ENCODE assay signal across 18 cellular contexts in genomic region chr11:68664906-68665305, GRCh38. TPM values are rescaled to one million over a fixed set of nuclear protein-coding genes. Genes with fewer than 3 reads are reported as not detected.
DNase-seq lines count a peak whose midpoint lies in the region; ATAC-seq, FAIRE-seq and TF ChIP-seq lines count a peak whose summit lies in the region.
"Had no signal": no experiment of that assay in that cellular context is flagged by ENCODE, and none has a peak within 500 bp of the region (broad histone marks: within the 10 kb centered on the region; RNA-seq: fewer than 3 reads in every experiment).

No MANE protein-coding gene starts in this region.

- TF ChIP-seq CTCF in chondrocyte (IDR thresholded peaks at IDR 0.05) (no peak), osteoblast (IDR thresholded peaks at IDR 0.05; ENCODE audit: extremely low read depth, low read depth, low read length) (no peak), upper lobe of right lung (IDR thresholded peaks at IDR 0.05) (no peak)

- H3K27me3 Mint-ChIP-seq in activated naive CD8-positive, alpha-beta T cell treated with anti-CD3 and anti-CD28 coated beads, Interleukin-2, amount 50 U/mL, for 24 hours: no peaks in the 10 kb centered on the region
- H3K27me3 Mint-ChIP-seq in activated naive CD8-positive, alpha-beta T cell treated with anti-CD3 and anti-CD28 coated beads for 36 hours: peaks cover 18% of the 10 kb centered on the region
- peaks cover 54% of the 10 kb centered on the region for H3K27me3 Mint-ChIP-seq in chondrocyte (ENCODE audit: low read depth)
- H3K27me3 Mint-ChIP-seq: CD4-positive, alpha-beta T cell had no signal

- no peaks in the 10 kb centered on the region for H3K36me3 ChIP-seq in osteoblast (ENCODE audit: insufficient read depth, low read length)
- no peaks in the 10 kb centered on the region for H3K36me3 ChIP-seq in upper lobe of right lung

- no peaks in the 10 kb centered on the region for H3K79me2 ChIP-seq in osteoblast (ENCODE audit: insufficient read depth, low read length)

- H3K27ac ChIP-seq in osteoblast (ENCODE audit: low read depth, low read length) (no peak overlapping the region), upper lobe of right lung (no peak overlapping the region)
- H3K27ac ChIP-seq: 22Rv1 had no signal

- peak; percentile 16 for ATAC-seq in activated naive CD8-positive, alpha-beta T cell treated with anti-CD3 and anti-CD28 coated beads, Interleukin-2, amount 50 U/mL, for 24 hours
- no peak for ATAC-seq in upper lobe of right lung
- ATAC-seq: GM23338 had no signal

- no peaks in the 10 kb centered on the region for H3K4me1 Mint-ChIP-seq in activated naive CD8-positive, alpha-beta T cell treated with anti-CD3 and anti-CD28 coated beads, Interleukin-2, amount 50 U/mL, for 24 hours
- no peaks in the 10 kb centered on the region for H3K4me1 Mint-ChIP-seq in activated naive CD8-positive, alpha-beta T cell treated with anti-CD3 and anti-CD28 coated beads for 36 hours
- H3K4me1 Mint-ChIP-seq in chondrocyte (ENCODE audit: low read depth): no peaks in the 10 kb centered on the region

- H3K9me3 ChIP-seq in osteoblast (ENCODE audit: low read depth, low read length) (no peaks in the 10 kb centered on the region), upper lobe of right lung (no peaks in the 10 kb centered on the region)

- no peaks in the 10 kb centered on the region for H3K9me3 Mint-ChIP-seq in activated naive CD8-positive, alpha-beta T cell treated with anti-CD3 and anti-CD28 coated beads, Interleukin-2, amount 50 U/mL, for 24 hours
- no peaks in the 10 kb centered on the region for H3K9me3 Mint-ChIP-seq in activated naive CD8-positive, alpha-beta T cell treated with anti-CD3 and anti-CD28 coated beads for 36 hours
- H3K9me3 Mint-ChIP-seq in chondrocyte (ENCODE audit: low read depth): no peaks in the 10 kb centered on the region
- H3K9me3 Mint-ChIP-seq: CD4-positive, alpha-beta T cell had no signal

- H2AFZ ChIP-seq in osteoblast (ENCODE audit: low read length): no peak overlapping the region
- H2AFZ ChIP-seq: GM23338 had no signal

- no peak overlapping the region for H3K4me3 Mint-ChIP-seq in activated naive CD8-positive, alpha-beta T cell treated with anti-CD3 and anti-CD28 coated beads, Interleukin-2, amount 50 U/mL, for 24 hours
- no peak overlapping the region for H3K4me3 Mint-ChIP-seq in activated naive CD8-positive, alpha-beta T cell treated with anti-CD3 and anti-CD28 coated beads for 36 hours
- no peak overlapping the region for H3K4me3 Mint-ChIP-seq in chondrocyte (ENCODE audit: unreplicated experiment)
- H3K4me3 Mint-ChIP-seq: CD4-positive, alpha-beta T cell; GM23338; H9 had no signal

- H4K20me1 ChIP-seq in osteoblast (ENCODE audit: insufficient read depth, low read length): peaks cover 7% of the 10 kb centered on the region

- H3K4me2 ChIP-seq in osteoblast (ENCODE audit: insufficient read depth, low read length): no peak overlapping the region
- H3K4me2 ChIP-seq: GM23338 had no signal

- H3K4me3 ChIP-seq in osteoblast (ENCODE audit: insufficient read depth, low read length) (no peak overlapping the region), upper lobe of right lung (no peak overlapping the region)
- H3K4me3 ChIP-seq: GM23338 had no signal

- H3K4me1 ChIP-seq in osteoblast (ENCODE audit: insufficient read depth, low read length) (no peaks in the 10 kb centered on the region), upper lobe of right lung (no peaks in the 10 kb centered on the region)

- no peaks in the 10 kb centered on the region for H3K36me3 Mint-ChIP-seq in activated naive CD8-positive, alpha-beta T cell treated with anti-CD3 and anti-CD28 coated beads, Interleukin-2, amount 50 U/mL, for 24 hours (ENCODE audit: low read depth)
- H3K36me3 Mint-ChIP-seq in activated naive CD8-positive, alpha-beta T cell treated with anti-CD3 and anti-CD28 coated beads for 36 hours: no peaks in the 10 kb centered on the region
- H3K36me3 Mint-ChIP-seq in chondrocyte (ENCODE audit: low read depth): peaks cover 4% of the 10 kb centered on the region

- DNase-seq in activated naive CD8-positive, alpha-beta T cell treated with anti-CD3 and anti-CD28 coated beads, Interleukin-2, amount 50 U/mL, for 24 hours: no peak
- no peak for DNase-seq in activated naive CD8-positive, alpha-beta T cell treated with anti-CD3 and anti-CD28 coated beads for 36 hours
- DNase-seq in chondrocyte (ENCODE audit: low spot score) (peak; percentile 58), osteoblast (ENCODE audit: insufficient read length, low spot score, missing footprints) (peak; percentile 66), upper lobe of right lung (peak; percentile 54), NCI-H1417 treated with DMSO at 0.1 percent for 48 hours (lab: John Stamatoyannopoulos, UW) (no peak), RCC 7860 (ENCODE audit: low spot score) (no peak), nucleus accumbens (lab: John Stamatoyannopoulos, UW) (no peak)
- DNase-seq: C1 segment of cervical spinal cord; Calu3; CD4-positive, alpha-beta T cell; DMS 273 treated with DMSO at 0.1 percent for 48 hours; H9; IMR-90 had no signal

- FAIRE-seq in RCC 7860 (lab: Jason Lieb, UNC): no peak
- FAIRE-seq: GM18507 had no signal

- intact Hi-C loops in upper lobe of right lung (cut with DNase I): no loop called here

- H3K27me3 ChIP-seq in osteoblast (ENCODE audit: insufficient read depth, low read length): peaks cover 51% of the 10 kb centered on the region
- no peaks in the 10 kb centered on the region for H3K27me3 ChIP-seq in upper lobe of right lung

- H3K27ac Mint-ChIP-seq in activated naive CD8-positive, alpha-beta T cell treated with anti-CD3 and anti-CD28 coated beads, Interleukin-2, amount 50 U/mL, for 24 hours: no peak overlapping the region
- no peak overlapping the region for H3K27ac Mint-ChIP-seq in activated naive CD8-positive, alpha-beta T cell treated with anti-CD3 and anti-CD28 coated beads for 36 hours
- no peak overlapping the region for H3K27ac Mint-ChIP-seq in chondrocyte (ENCODE audit: unreplicated experiment)
- H3K27ac Mint-ChIP-seq: CD4-positive, alpha-beta T cell; GM23338; H9 had no signal

RNA-seq across cellular contexts. Expression of gene GAL, which starts 19.4 kb away (rescaled TPM):
- total RNA-seq in activated naive CD8-positive, alpha-beta T cell treated with anti-CD3 and anti-CD28 coated beads for 36 hours: 1 to 10 TPM; 7.2 to 8.4 TPM
- total RNA-seq in chondrocyte (0.74 to 1.9 TPM (median 0.90 TPM) in 3 replicates), osteoblast (not detected in 2 replicates), upper lobe of right lung (not detected)
- total RNA-seq: CD4-positive, alpha-beta T cell; HT-29; IMR-90 had no signal

Comparison
In these comparisons a context has a peak if more than half of its experiments do, and no peak if none do; other contexts are left out.
1. DNase-seq: peak in chondrocyte (single experiment), osteoblast (single experiment) and upper lobe of right lung (single experiment); none in activated naive CD8-positive, alpha-beta T cell treated with anti-CD3 and anti-CD28 coated beads, Interleukin-2, amount 50 U/mL, for 24 hours (single experiment), activated naive CD8-positive, alpha-beta T cell treated with anti-CD3 and anti-CD28 coated beads for 36 hours (single experiment), NCI-H1417 treated with DMSO at 0.1 percent for 48 hours (single experiment), RCC 7860 (single experiment) and nucleus accumbens (0 of 56).